Comparison of ENCODE assay signal across 11 cellular contexts in genomic region chr10:79491171-79491835, GRCh38. TPM values are rescaled to one million over a fixed set of nuclear protein-coding genes. Genes with fewer than 3 reads are reported as not detected.
DNase-seq lines count a peak whose midpoint lies in the region; ATAC-seq lines count a peak whose summit lies in the region.
"Had no signal": no experiment of that assay in that cellular context is flagged by ENCODE, and none has a peak within 500 bp of the region (broad histone marks: within the 10 kb centered on the region; RNA-seq: fewer than 3 reads in every experiment).

No MANE protein-coding gene starts in this region.

- ATAC-seq in GM21360 (IDR thresholded peaks at IDR 0.05; ENCODE audit: unreplicated experiment) = peak; percentile 46
- no peak for ATAC-seq in HG03378 (IDR thresholded peaks at IDR 0.05; ENCODE audit: unreplicated experiment)

- in situ Hi-C loops in ACHN (cut with HindIII; ENCODE audit: low pct_ligation_motif_present, low pct_unique_long_range_greater_than_20kb, low sequenced_read_pairs) = loop anchor here (25.0 kb wide), 1 partner anchor 129 kb away; no protein-coding TSS in a partner anchor

- DNase-seq in CD1c-positive myeloid dendritic cell (ENCODE audit: extremely low spot score) (peak; percentile 66), RPMI8226 (peak; percentile 18), kidney tubule cell (ENCODE audit: low spot score) (peak; percentile 31), NCI-H82 treated with DMSO at 0.1 percent for 48 hours (lab: John Stamatoyannopoulos, UW; ENCODE audit: unreplicated experiment) (no peak), H4 (ENCODE audit: low spot score) (no peak), ACHN (no peak)
- DNase-seq: CD4-positive, alpha-beta T cell; NCI-H446 treated with DMSO at 0.1 percent for 48 hours; stimulated activated CD4-positive, alpha-beta T cell treated with anti-CD3 and anti-CD28 coated beads, Interleukin-4, amount 100 ng/mL, for 1 hour had no signal

RNA-seq across cellular contexts. Expression of gene EIF5AL1, which starts 21.0 kb away (rescaled TPM):
- total RNA-seq in H4 (2014; rRNA removed; shearing (Covaris generic)) = 0.68 and 0.81 TPM in 2 replicates

RNA-seq across cellular contexts. Expression of gene ZCCHC24, which starts 45.9 kb away (rescaled TPM):
- 8.7 and 8.8 TPM in 2 replicates for total RNA-seq in H4 (2014; rRNA removed; shearing (Covaris generic))

Comparison
In these comparisons a context has a peak if more than half of its experiments do, and no peak if none do; other contexts are left out.
1. DNase-seq: peak in CD1c-positive myeloid dendritic cell (single experiment), RPMI8226 (single experiment) and kidney tubule cell (single experiment); none in NCI-H82 treated with DMSO at 0.1 percent for 48 hours (single experiment), H4 (single experiment) and ACHN (single experiment).